1 cellular context compared by ENCODE assay signal in the genomic region with DNA sequence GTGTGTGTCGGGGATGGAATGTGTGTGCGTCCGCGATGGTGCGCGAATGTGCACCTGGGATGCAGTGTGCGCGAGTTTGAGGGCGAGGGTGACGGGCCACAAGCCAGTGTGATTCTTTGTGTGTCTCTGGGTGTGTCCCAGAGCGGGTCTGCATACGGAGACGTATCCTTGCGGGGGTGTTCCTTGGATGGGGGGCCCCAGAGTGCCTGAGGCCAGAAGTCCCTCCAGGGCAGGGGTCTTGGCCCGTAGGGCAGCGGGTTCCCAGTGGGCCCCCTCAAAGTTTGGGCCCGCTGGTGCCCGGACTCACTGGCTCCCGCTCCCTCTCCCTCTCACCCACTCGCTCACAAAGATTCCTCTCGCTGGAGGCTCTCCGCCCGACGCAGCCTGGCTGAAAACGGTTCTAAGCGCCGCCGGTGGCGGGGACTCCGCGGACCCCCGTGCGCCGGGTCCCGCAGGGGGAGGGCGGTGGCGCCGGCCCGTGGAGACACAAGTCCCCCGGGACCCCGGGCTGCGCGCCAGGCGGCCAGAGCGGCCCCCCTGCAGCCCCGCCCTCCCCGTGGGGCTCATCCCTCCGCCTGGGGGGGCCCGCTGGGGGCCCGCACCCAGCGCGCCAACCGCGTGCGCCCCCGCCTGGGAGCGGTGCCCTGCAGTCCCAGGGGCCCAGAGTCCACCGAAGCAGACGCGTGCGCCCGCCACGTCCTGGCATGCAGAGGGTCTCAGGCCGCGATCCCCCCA.
TF ChIP-seq lines count a peak whose summit lies in the region.

No MANE protein-coding gene starts in this region.

TF ChIP-seq in HepG2, 621 proteins besides CTCF, POLR2A, EP300 and RAD21 (continued from another document and continues in another):
- TF ChIP-seq ISX (CRISPR knock-in tag; conservative IDR thresholded peaks at IDR 0.05) = no peak
- 0 out of 2 replicates have a peak, but pooled peaks have one; percentile 3 for TF ChIP-seq ZSCAN31 (CRISPR knock-in tag; IDR thresholded peaks at IDR 0.05; ENCODE audit: low read depth)
- TF ChIP-seq HOXA7 (CRISPR knock-in tag; IDR thresholded peaks at IDR 0.05) = no peak
- TF ChIP-seq, protein P1, sequence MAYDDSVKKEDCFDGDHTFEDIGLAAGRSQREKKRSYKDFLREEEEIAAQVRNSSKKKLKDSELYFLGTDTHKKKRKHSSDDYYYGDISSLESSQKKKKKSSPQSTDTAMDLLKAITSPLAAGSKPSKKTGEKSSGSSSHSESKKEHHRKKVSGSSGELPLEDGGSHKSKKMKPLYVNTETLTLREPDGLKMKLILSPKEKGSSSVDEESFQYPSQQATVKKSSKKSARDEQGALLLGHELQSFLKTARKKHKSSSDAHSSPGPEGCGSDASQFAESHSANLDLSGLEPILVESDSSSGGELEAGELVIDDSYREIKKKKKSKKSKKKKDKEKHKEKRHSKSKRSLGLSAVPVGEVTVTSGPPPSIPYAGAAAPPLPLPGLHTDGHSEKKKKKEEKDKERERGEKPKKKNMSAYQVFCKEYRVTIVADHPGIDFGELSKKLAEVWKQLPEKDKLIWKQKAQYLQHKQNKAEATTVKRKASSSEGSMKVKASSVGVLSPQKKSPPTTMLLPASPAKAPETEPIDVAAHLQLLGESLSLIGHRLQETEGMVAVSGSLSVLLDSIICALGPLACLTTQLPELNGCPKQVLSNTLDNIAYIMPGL (CRISPR knock-in tag; IDR thresholded peaks at IDR 0.05; ENCODE audit: borderline replicate concordance in 1 of 2, low read depth in 1 of 2) = peak in 1 of 2 experiments; percentile 48; a peak in 1 of 4 replicates
- TF ChIP-seq ZNF230 (CRISPR knock-in tag; IDR thresholded peaks at IDR 0.05) = no peak
- TF ChIP-seq, protein P2, sequence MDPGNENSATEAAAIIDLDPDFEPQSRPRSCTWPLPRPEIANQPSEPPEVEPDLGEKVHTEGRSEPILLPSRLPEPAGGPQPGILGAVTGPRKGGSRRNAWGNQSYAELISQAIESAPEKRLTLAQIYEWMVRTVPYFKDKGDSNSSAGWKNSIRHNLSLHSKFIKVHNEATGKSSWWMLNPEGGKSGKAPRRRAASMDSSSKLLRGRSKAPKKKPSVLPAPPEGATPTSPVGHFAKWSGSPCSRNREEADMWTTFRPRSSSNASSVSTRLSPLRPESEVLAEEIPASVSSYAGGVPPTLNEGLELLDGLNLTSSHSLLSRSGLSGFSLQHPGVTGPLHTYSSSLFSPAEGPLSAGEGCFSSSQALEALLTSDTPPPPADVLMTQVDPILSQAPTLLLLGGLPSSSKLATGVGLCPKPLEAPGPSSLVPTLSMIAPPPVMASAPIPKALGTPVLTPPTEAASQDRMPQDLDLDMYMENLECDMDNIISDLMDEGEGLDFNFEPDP (CRISPR knock-in tag; conservative IDR thresholded peaks at IDR 0.05) = 0 out of 2 replicates have a peak, but pooled peaks have one; percentile 58
- TF ChIP-seq, protein P3, sequence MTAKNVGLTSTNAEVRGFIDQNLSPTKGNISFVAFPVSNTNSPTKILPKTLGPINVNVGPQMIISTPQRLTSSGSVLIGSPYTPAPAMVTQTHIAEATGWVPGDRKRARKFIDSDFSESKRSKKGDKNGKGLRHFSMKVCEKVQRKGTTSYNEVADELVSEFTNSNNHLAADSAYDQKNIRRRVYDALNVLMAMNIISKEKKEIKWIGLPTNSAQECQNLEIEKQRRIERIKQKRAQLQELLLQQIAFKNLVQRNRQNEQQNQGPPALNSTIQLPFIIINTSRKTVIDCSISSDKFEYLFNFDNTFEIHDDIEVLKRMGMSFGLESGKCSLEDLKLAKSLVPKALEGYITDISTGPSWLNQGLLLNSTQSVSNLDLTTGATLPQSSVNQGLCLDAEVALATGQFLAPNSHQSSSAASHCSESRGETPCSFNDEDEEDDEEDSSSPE (CRISPR knock-in tag; IDR thresholded peaks at IDR 0.05) = 0 out of 2 replicates have a peak, but pooled peaks have one; percentile 17
- TF ChIP-seq, protein P4, sequence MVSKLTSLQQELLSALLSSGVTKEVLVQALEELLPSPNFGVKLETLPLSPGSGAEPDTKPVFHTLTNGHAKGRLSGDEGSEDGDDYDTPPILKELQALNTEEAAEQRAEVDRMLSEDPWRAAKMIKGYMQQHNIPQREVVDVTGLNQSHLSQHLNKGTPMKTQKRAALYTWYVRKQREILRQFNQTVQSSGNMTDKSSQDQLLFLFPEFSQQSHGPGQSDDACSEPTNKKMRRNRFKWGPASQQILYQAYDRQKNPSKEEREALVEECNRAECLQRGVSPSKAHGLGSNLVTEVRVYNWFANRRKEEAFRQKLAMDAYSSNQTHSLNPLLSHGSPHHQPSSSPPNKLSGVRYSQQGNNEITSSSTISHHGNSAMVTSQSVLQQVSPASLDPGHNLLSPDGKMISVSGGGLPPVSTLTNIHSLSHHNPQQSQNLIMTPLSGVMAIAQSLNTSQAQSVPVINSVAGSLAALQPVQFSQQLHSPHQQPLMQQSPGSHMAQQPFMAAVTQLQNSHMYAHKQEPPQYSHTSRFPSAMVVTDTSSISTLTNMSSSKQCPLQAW (CRISPR knock-in tag; IDR thresholded peaks at IDR 0.05) = peak; percentile 42; the same call in 1 of the 2 replicates
- TF ChIP-seq ZSCAN25 (CRISPR knock-in tag; IDR thresholded peaks at IDR 0.05) = peak; percentile 62; the same call in 1 of the 2 replicates
- peak; percentile 91 for TF ChIP-seq SRSF1 (optimal IDR thresholded peaks at IDR 0.05; ENCODE audit: low read depth, low read length)
- TF ChIP-seq SMAD9 (CRISPR knock-in tag; IDR thresholded peaks at IDR 0.05) = no peak
- TF ChIP-seq MED1 (CRISPR knock-in tag; IDR thresholded peaks at IDR 0.05) = peak; percentile 14; the same call in 1 of the 2 replicates
- no peak for TF ChIP-seq ZMYM3 (CRISPR knock-in tag; IDR thresholded peaks at IDR 0.05)
- 0 out of 2 replicates have a peak, but pooled peaks have one; percentile 31 for TF ChIP-seq BCL6 (CRISPR knock-in tag; IDR thresholded peaks at IDR 0.05)
- 0 out of 2 replicates have a peak, but pooled peaks have one; percentile 29 for TF ChIP-seq GATAD1 (CRISPR knock-in tag; IDR thresholded peaks at IDR 0.05)
- peak; percentile 31; the same call in 1 of the 2 replicates for TF ChIP-seq PHF21A (CRISPR knock-in tag; IDR thresholded peaks at IDR 0.05)
- TF ChIP-seq ASH2L (IDR thresholded peaks at IDR 0.05; ENCODE audit: insufficient read length, low read depth, low read length) = peak; percentile 48
- peak; percentile 36; the same call in 1 of the 2 replicates for TF ChIP-seq ARNTL (CRISPR knock-in tag; IDR thresholded peaks at IDR 0.05)
- TF ChIP-seq MEIS2 (CRISPR knock-in tag; IDR thresholded peaks at IDR 0.05) = no peak
- TF ChIP-seq, protein P5, sequence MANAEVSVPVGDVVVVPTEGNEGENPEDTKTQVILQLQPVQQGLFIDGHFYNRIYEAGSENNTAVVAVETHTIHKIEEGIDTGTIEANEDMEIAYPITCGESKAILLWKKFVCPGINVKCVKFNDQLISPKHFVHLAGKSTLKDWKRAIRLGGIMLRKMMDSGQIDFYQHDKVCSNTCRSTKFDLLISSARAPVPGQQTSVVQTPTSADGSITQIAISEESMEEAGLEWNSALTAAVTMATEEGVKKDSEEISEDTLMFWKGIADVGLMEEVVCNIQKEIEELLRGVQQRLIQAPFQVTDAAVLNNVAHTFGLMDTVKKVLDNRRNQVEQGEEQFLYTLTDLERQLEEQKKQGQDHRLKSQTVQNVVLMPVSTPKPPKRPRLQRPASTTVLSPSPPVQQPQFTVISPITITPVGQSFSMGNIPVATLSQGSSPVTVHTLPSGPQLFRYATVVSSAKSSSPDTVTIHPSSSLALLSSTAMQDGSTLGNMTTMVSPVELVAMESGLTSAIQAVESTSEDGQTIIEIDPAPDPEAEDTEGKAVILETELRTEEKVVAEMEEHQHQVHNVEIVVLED (CRISPR knock-in tag; IDR thresholded peaks at IDR 0.05; ENCODE audit: borderline replicate concordance) = 0 out of 2 replicates have a peak, but pooled peaks have one; percentile 22
- TF ChIP-seq, protein P6, sequence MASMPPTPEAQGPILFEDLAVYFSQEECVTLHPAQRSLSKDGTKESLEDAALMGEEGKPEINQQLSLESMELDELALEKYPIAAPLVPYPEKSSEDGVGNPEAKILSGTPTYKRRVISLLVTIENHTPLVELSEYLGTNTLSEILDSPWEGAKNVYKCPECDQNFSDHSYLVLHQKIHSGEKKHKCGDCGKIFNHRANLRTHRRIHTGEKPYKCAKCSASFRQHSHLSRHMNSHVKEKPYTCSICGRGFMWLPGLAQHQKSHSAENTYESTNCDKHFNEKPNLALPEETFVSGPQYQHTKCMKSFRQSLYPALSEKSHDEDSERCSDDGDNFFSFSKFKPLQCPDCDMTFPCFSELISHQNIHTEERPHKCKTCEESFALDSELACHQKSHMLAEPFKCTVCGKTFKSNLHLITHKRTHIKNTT (CRISPR knock-in tag; IDR thresholded peaks at IDR 0.05) = no peak
- 0 out of 2 replicates have a peak, but pooled peaks have one; percentile 29 for TF ChIP-seq DMAP1 (CRISPR knock-in tag; IDR thresholded peaks at IDR 0.05)
- TF ChIP-seq ZNF563 (CRISPR knock-in tag; IDR thresholded peaks at IDR 0.05) = peak; percentile 78; the same call in 1 of the 2 replicates
- TF ChIP-seq, protein P7, sequence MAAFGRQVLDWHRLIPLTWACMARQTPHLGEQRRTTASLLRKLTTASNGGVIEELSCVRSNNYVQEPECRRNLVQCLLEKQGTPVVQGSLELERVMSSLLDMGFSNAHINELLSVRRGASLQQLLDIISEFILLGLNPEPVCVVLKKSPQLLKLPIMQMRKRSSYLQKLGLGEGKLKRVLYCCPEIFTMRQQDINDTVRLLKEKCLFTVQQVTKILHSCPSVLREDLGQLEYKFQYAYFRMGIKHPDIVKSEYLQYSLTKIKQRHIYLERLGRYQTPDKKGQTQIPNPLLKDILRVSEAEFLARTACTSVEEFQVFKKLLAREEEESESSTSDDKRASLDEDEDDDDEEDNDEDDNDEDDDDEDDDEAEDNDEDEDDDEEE (CRISPR knock-in tag; IDR thresholded peaks at IDR 0.05) = peak; percentile 53; the same call in 1 of the 2 replicates
- TF ChIP-seq, protein P8, sequence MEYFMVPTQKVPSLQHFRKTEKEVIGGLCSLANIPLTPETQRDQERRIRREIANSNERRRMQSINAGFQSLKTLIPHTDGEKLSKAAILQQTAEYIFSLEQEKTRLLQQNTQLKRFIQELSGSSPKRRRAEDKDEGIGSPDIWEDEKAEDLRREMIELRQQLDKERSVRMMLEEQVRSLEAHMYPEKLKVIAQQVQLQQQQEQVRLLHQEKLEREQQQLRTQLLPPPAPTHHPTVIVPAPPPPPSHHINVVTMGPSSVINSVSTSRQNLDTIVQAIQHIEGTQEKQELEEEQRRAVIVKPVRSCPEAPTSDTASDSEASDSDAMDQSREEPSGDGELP (IDR thresholded peaks at IDR 0.05; ENCODE audit: borderline replicate concordance, low read depth) = peak; percentile 31; the same call in 1 of the 2 replicates
- TF ChIP-seq, protein P9, sequence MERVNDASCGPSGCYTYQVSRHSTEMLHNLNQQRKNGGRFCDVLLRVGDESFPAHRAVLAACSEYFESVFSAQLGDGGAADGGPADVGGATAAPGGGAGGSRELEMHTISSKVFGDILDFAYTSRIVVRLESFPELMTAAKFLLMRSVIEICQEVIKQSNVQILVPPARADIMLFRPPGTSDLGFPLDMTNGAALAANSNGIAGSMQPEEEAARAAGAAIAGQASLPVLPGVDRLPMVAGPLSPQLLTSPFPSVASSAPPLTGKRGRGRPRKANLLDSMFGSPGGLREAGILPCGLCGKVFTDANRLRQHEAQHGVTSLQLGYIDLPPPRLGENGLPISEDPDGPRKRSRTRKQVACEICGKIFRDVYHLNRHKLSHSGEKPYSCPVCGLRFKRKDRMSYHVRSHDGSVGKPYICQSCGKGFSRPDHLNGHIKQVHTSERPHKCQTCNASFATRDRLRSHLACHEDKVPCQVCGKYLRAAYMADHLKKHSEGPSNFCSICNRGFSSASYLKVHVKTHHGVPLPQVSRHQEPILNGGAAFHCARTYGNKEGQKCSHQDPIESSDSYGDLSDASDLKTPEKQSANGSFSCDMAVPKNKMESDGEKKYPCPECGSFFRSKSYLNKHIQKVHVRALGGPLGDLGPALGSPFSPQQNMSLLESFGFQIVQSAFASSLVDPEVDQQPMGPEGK (CRISPR knock-in tag; IDR thresholded peaks at IDR 0.05) = peak; percentile 99
- TF ChIP-seq, protein P10, sequence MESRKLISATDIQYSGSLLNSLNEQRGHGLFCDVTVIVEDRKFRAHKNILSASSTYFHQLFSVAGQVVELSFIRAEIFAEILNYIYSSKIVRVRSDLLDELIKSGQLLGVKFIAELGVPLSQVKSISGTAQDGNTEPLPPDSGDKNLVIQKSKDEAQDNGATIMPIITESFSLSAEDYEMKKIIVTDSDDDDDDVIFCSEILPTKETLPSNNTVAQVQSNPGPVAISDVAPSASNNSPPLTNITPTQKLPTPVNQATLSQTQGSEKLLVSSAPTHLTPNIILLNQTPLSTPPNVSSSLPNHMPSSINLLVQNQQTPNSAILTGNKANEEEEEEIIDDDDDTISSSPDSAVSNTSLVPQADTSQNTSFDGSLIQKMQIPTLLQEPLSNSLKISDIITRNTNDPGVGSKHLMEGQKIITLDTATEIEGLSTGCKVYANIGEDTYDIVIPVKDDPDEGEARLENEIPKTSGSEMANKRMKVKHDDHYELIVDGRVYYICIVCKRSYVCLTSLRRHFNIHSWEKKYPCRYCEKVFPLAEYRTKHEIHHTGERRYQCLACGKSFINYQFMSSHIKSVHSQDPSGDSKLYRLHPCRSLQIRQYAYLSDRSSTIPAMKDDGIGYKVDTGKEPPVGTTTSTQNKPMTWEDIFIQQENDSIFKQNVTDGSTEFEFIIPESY (CRISPR knock-in tag; IDR thresholded peaks at IDR 0.05) = peak; percentile 69; the same call in 1 of the 2 replicates
- no peak for TF ChIP-seq FOXA1 (IDR thresholded peaks at IDR 0.05)
- TF ChIP-seq FOXA1 (CRISPR knock-in tag; IDR thresholded peaks at IDR 0.05) = no peak
- TF ChIP-seq, protein P11, sequence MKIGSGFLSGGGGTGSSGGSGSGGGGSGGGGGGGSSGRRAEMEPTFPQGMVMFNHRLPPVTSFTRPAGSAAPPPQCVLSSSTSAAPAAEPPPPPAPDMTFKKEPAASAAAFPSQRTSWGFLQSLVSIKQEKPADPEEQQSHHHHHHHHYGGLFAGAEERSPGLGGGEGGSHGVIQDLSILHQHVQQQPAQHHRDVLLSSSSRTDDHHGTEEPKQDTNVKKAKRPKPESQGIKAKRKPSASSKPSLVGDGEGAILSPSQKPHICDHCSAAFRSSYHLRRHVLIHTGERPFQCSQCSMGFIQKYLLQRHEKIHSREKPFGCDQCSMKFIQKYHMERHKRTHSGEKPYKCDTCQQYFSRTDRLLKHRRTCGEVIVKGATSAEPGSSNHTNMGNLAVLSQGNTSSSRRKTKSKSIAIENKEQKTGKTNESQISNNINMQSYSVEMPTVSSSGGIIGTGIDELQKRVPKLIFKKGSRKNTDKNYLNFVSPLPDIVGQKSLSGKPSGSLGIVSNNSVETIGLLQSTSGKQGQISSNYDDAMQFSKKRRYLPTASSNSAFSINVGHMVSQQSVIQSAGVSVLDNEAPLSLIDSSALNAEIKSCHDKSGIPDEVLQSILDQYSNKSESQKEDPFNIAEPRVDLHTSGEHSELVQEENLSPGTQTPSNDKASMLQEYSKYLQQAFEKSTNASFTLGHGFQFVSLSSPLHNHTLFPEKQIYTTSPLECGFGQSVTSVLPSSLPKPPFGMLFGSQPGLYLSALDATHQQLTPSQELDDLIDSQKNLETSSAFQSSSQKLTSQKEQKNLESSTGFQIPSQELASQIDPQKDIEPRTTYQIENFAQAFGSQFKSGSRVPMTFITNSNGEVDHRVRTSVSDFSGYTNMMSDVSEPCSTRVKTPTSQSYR (CRISPR knock-in tag; IDR thresholded peaks at IDR 0.05; ENCODE audit: borderline replicate concordance) = peak; percentile 40; the same call in 1 of the 2 replicates
- TF ChIP-seq POLR2G (IDR thresholded peaks at IDR 0.05; ENCODE audit: low read depth, low read length) = peak; percentile 55; the same call in 1 of the 2 replicates
